7 cellular contexts compared by ENCODE assay signal in genomic region chr18:12703714-12704113, GRCh38. TPM values are rescaled to one million over a fixed set of nuclear protein-coding genes. Genes with fewer than 3 reads are reported as not detected.
DNase-seq lines count a peak whose midpoint lies in the region; ATAC-seq and TF ChIP-seq lines count a peak whose summit lies in the region.

No MANE protein-coding gene starts in this region.

- H3K9me3 Mint-ChIP-seq in type B pancreatic cell = no peaks in the 10 kb centered on the region

- intact Hi-C loops in body of pancreas (cut with DNase I) = no loop called here
- intact Hi-C loops in lower leg skin (cut with DNase I; ENCODE audit: low total_unique reads) = no loop called here

- no peaks in the 10 kb centered on the region for H3K27me3 Mint-ChIP-seq in type B pancreatic cell

- H3K9me3 ChIP-seq in body of pancreas = no peaks in the 10 kb centered on the region

- peak overlapping the region; percentile 91 for H3K27ac Mint-ChIP-seq in type B pancreatic cell

- 0% methylated on average over 2 of the region's 2 CpGs for WGBS in body of pancreas, 2 donors
- WGBS in lower leg skin, 2 donors = 0 to 2% methylated on average over 2 of the region's 2 CpGs

- H3K36me3 Mint-ChIP-seq in type B pancreatic cell = peaks cover 20% of the 10 kb centered on the region

- H3K36me3 ChIP-seq in body of pancreas (replicated peaks in 1 of 2; ENCODE audit: insufficient read depth in 1 of 2, low read depth in 2 of 2) = peaks cover 0 to 10% of the 10 kb centered on the region in 2 donors

- ATAC-seq in body of pancreas = no peak

- peak overlapping the region; percentile 96 for H3K4me3 Mint-ChIP-seq in type B pancreatic cell

- H3K27me3 ChIP-seq in body of pancreas = no peaks in the 10 kb centered on the region

- peak overlapping the region in 1 of 4 donors; percentile 97 for H3K27ac ChIP-seq in body of pancreas

- no peak for TF ChIP-seq CTCF in body of pancreas (IDR thresholded peaks at IDR 0.05)
- TF ChIP-seq CTCF in lower leg skin (IDR thresholded peaks at IDR 0.05) = no peak
- TF ChIP-seq CTCF in type B pancreatic cell (conservative IDR thresholded peaks at IDR 0.05) = no peak

- H3K4me1 ChIP-seq in body of pancreas = peaks cover 35% of the 10 kb centered on the region

- H3K4me3 ChIP-seq in body of pancreas = peak overlapping the region; percentile 67 to 93
- H3K4me3 ChIP-seq in lower leg skin (ENCODE audit: low read depth, poor library complexity, severe bottlenecking) = peak overlapping the region; percentile 87

- H3K4me1 Mint-ChIP-seq in type B pancreatic cell (ENCODE audit: unreplicated experiment) = peaks cover 34% of the 10 kb centered on the region

- no peak for TF ChIP-seq POLR2A in body of pancreas (IDR thresholded peaks at IDR 0.05)
- TF ChIP-seq POLR2A in lower leg skin (IDR thresholded peaks at IDR 0.05) = no peak

- DNase-seq in ELR (ENCODE audit: low read depth) (peak; percentile 70), NCI-H146 (lab: John Stamatoyannopoulos, UW) (peak; percentile 56), body of pancreas (no peak), lower leg skin (ENCODE audit: low spot score in 2 of 2) (no peak), type B pancreatic cell (ENCODE audit: extremely low spot score, unreplicated experiment) (no peak), T1000 (lab: John Stamatoyannopoulos, UW) (no peak)
- DNase-seq in activated CD8-positive, alpha-beta memory T cell treated with anti-CD3 and anti-CD28 coated beads, Interleukin-2, amount 50 U/mL, for 4 hours = no peak

RNA-seq across cellular contexts. Expression of gene PSMG2, which starts 0.9 kb away (rescaled TPM):
- total RNA-seq in body of pancreas (10 to 100 TPM in 1 of 2 donors, 1 to 10 TPM in 1; 8.2 to 36.8 TPM), lower leg skin (10 to 100 TPM; 60.9 to 80.3 (median 72.1) TPM), type B pancreatic cell (ENCODE audit: low replicate concordance) (57.8 and 59.0 TPM in 2 replicates)

RNA-seq across cellular contexts. Expression of gene CEP76, which starts 1.2 kb away (rescaled TPM):
- 10 to 100 TPM in 1 of 2 donors, 1 to 10 TPM in 1; 6.2 to 10.2 TPM for total RNA-seq in body of pancreas
- total RNA-seq in lower leg skin = 10 to 100 TPM; 16.1 to 18.9 (median 18.0) TPM
- 12.2 and 12.4 TPM in 2 replicates for total RNA-seq in type B pancreatic cell (ENCODE audit: low replicate concordance)

RNA-seq across cellular contexts. Expression of gene SPIRE1, which starts 45.8 kb away (rescaled TPM):
- total RNA-seq in body of pancreas = 10 to 100 TPM in 1 of 2 donors, 1 to 10 TPM in 1; 8.2 to 15.0 TPM
- 10 to 100 TPM; 22.5 to 56.5 (median 38.3) TPM for total RNA-seq in lower leg skin
- total RNA-seq in type B pancreatic cell (ENCODE audit: low replicate concordance) = 11.8 and 25.2 TPM in 2 replicates

Comparison
In these comparisons a context has a peak if more than half of its experiments do, and no peak if none do; other contexts are left out.
1. DNase-seq: peak in ELR (single experiment) and NCI-H146 (single experiment); none in body of pancreas (0 of 4), lower leg skin (0 of 2), type B pancreatic cell (single experiment), T1000 (single experiment) and activated CD8-positive, alpha-beta memory T cell treated with anti-CD3 and anti-CD28 coated beads, Interleukin-2, amount 50 U/mL, for 4 hours (single experiment).